ENCODE assay signal across 1 cellular context in genomic region chr5:111072949-111073682, GRCh38.
TF ChIP-seq lines count a peak whose summit lies in the region.

No MANE protein-coding gene starts in this region.

TF ChIP-seq in liver, 16 proteins besides CTCF, POLR2A, EP300 and RAD21 (continued from another document):
- TF ChIP-seq REST (IDR thresholded peaks at IDR 0.05) (no peak), FOXA1 (IDR thresholded peaks at IDR 0.05) (no peak), NR2F2 (IDR thresholded peaks at IDR 0.05) (peak; percentile 27), FOXA2 (IDR thresholded peaks at IDR 0.05) (no peak)
